9 cellular contexts compared by ENCODE assay signal in genomic region chr1:40384413-40384762, GRCh38. TPM values are rescaled to one million over a fixed set of nuclear protein-coding genes. Genes with fewer than 3 reads are reported as not detected.
DNase-seq lines count a peak whose midpoint lies in the region; ATAC-seq and TF ChIP-seq lines count a peak whose summit lies in the region.
"Had no signal": no experiment of that assay in that cellular context is flagged by ENCODE, and none has a peak within 500 bp of the region (broad histone marks: within the 10 kb centered on the region; RNA-seq: fewer than 3 reads in every experiment).

No MANE protein-coding gene starts in this region.

- H3K56ac ChIP-seq in mesendoderm (ENCODE audit: low read length) = peak overlapping the region; percentile 25

- no peak overlapping the region for H3K4ac ChIP-seq in mesendoderm (ENCODE audit: low read depth, low read length)

- peaks cover 6% of the 10 kb centered on the region for H3K36me3 ChIP-seq in left ventricle myocardium inferior
- H3K36me3 ChIP-seq in mesendoderm (ENCODE audit: control insufficient read depth, insufficient read depth, low read length) = no peaks in the 10 kb centered on the region
- no peaks in the 10 kb centered on the region for H3K36me3 ChIP-seq in uterus

- TF ChIP-seq CTCF in left ventricle myocardium inferior (IDR thresholded peaks at IDR 0.05; ENCODE audit: borderline replicate concordance) = no peak
- TF ChIP-seq CTCF in uterus (IDR thresholded peaks at IDR 0.05) = no peak

- no peak overlapping the region for H4K8ac ChIP-seq in mesendoderm (ENCODE audit: low read depth, low read length)

- no peak overlapping the region for H2BK120ac ChIP-seq in mesendoderm (ENCODE audit: low read depth, low read length)

- WGBS in right cardiac atrium = 19% methylated on average over 2 of the region's 2 CpGs
- WGBS in mesendoderm (ENCODE audit: extremely low coverage, insufficient coverage, low lambda C conversion rate) = no CpG with 5 or more reads among the region's 2 CpGs

- H3K79me2 ChIP-seq in mesendoderm (ENCODE audit: control insufficient read depth, insufficient read depth, low read length) = no peaks in the 10 kb centered on the region

- H4K5ac ChIP-seq in mesendoderm (ENCODE audit: low read length) = no peak overlapping the region

- H3K27me3 Mint-ChIP-seq in activated T-helper 1 cell treated with anti-CD3 and anti-CD28 coated beads, Interleukin-12 subunit alpha, Interleukin-12 subunit beta, Interleukin-2, Interleukin-4 antibody, amounts not matched to agents 30 ng/mL and 10 ng/mL and 1 ng/mL, durations not matched to agents 14 hours and 24 hours and 36 hours (ENCODE audit: insufficient read depth) = no peaks in the 10 kb centered on the region

- no peak overlapping the region for H3K23ac ChIP-seq in mesendoderm (ENCODE audit: low read length)

- ATAC-seq in right cardiac atrium (no peak), HG02588 (IDR thresholded peaks at IDR 0.05; ENCODE audit: unreplicated experiment) (no peak), HG03521 (IDR thresholded peaks at IDR 0.05; ENCODE audit: unreplicated experiment) (no peak)

- H3K4me1 ChIP-seq in left ventricle myocardium inferior (peaks cover 58% of the 10 kb centered on the region), right cardiac atrium (ENCODE audit: control insufficient read depth, insufficient read depth, low read length) (peaks cover 9% of the 10 kb centered on the region), mesendoderm (ENCODE audit: control insufficient read depth, low read depth, low read length) (no peaks in the 10 kb centered on the region), uterus (no peaks in the 10 kb centered on the region)

- no peak overlapping the region for H3K4me2 ChIP-seq in mesendoderm (ENCODE audit: low read length)

- no peaks in the 10 kb centered on the region for H3K9me3 Mint-ChIP-seq in activated T-helper 1 cell treated with anti-CD3 and anti-CD28 coated beads, Interleukin-12 subunit alpha, Interleukin-12 subunit beta, Interleukin-2, Interleukin-4 antibody, amounts not matched to agents 30 ng/mL and 10 ng/mL and 1 ng/mL, durations not matched to agents 14 hours and 24 hours and 36 hours

- H3K4me3 ChIP-seq in left ventricle myocardium inferior (no peak overlapping the region), right cardiac atrium (ENCODE audit: low read length) (no peak overlapping the region), mesendoderm (ENCODE audit: low read length) (no peak overlapping the region), uterus (no peak overlapping the region)

- peak overlapping the region; percentile 99 for H3K27ac Mint-ChIP-seq in activated T-helper 1 cell treated with anti-CD3 and anti-CD28 coated beads, Interleukin-12 subunit alpha, Interleukin-12 subunit beta, Interleukin-2, Interleukin-4 antibody, amounts not matched to agents 30 ng/mL and 10 ng/mL and 1 ng/mL, durations not matched to agents 14 hours and 24 hours and 36 hours

- no peak for DNase-seq in left ventricle myocardium inferior
- DNase-seq in right cardiac atrium = no peak
- no peak for DNase-seq in activated T-helper 1 cell treated with anti-CD3 and anti-CD28 coated beads, Interleukin-12 subunit alpha, Interleukin-12 subunit beta, Interleukin-2, Interleukin-4 antibody, amounts not matched to agents 30 ng/mL and 10 ng/mL and 1 ng/mL, durations not matched to agents 14 hours and 24 hours and 36 hours (ENCODE audit: low spot score)
- no peak for DNase-seq in mesendoderm
- DNase-seq in uterus = no peak
- DNase-seq in NCI-H1930 (lab: John Stamatoyannopoulos, UW) = no peak
- DNase-seq: stimulated activated CD4-positive, alpha-beta T cell treated with anti-CD3 and anti-CD28 coated beads, Interleukin-2, amount 100 ng/mL, for 24 hours had no signal

- H2BK5ac ChIP-seq in mesendoderm (ENCODE audit: low read length) = no peak overlapping the region

- no peak overlapping the region for H2BK15ac ChIP-seq in mesendoderm (replicated peaks; ENCODE audit: low read depth)

- H3K4me3 Mint-ChIP-seq in activated T-helper 1 cell treated with anti-CD3 and anti-CD28 coated beads, Interleukin-12 subunit alpha, Interleukin-12 subunit beta, Interleukin-2, Interleukin-4 antibody, amounts not matched to agents 30 ng/mL and 10 ng/mL and 1 ng/mL, durations not matched to agents 14 hours and 24 hours and 36 hours = peak overlapping the region; percentile 82

- H3K9ac ChIP-seq in mesendoderm (ENCODE audit: low read length) = no peak overlapping the region

- no peaks in the 10 kb centered on the region for H3K27me3 ChIP-seq in left ventricle myocardium inferior (ENCODE audit: low read depth)
- H3K27me3 ChIP-seq in right cardiac atrium (ENCODE audit: control insufficient read depth, insufficient read depth) = no peaks in the 10 kb centered on the region
- no peaks in the 10 kb centered on the region for H3K27me3 ChIP-seq in mesendoderm (ENCODE audit: insufficient read depth, low read length, poor library complexity)
- no peaks in the 10 kb centered on the region for H3K27me3 ChIP-seq in uterus

- intact Hi-C loops in left ventricle myocardium inferior (cut with micrococcal nuclease) (no loop called here), right cardiac atrium (cut with DNase I) (no loop called here), uterus (cut with DNase I; ENCODE audit: low total_unique reads) (no loop called here)
- intact Hi-C loops in activated T-helper 1 cell treated with anti-CD3 and anti-CD28 coated beads, Interleukin-12 subunit alpha, Interleukin-12 subunit beta, Interleukin-2, Interleukin-4 antibody, amounts not matched to agents 30 ng/mL and 10 ng/mL and 1 ng/mL, durations not matched to agents 14 hours and 24 hours and 36 hours (cut with micrococcal nuclease) = loop anchor here (2.0 to 10.0 kb wide), 2 partner anchors 344 to 430 kb away; partner anchors contain the start of genes CAP1 and MFSD2A

- H3K36me3 Mint-ChIP-seq in activated T-helper 1 cell treated with anti-CD3 and anti-CD28 coated beads, Interleukin-12 subunit alpha, Interleukin-12 subunit beta, Interleukin-2, Interleukin-4 antibody, amounts not matched to agents 30 ng/mL and 10 ng/mL and 1 ng/mL, durations not matched to agents 14 hours and 24 hours and 36 hours (ENCODE audit: low read depth) = peaks cover 42% of the 10 kb centered on the region

- H3K79me1 ChIP-seq in mesendoderm (ENCODE audit: low read length) = peaks cover 2% of the 10 kb centered on the region

- H3K4me1 Mint-ChIP-seq in activated T-helper 1 cell treated with anti-CD3 and anti-CD28 coated beads, Interleukin-12 subunit alpha, Interleukin-12 subunit beta, Interleukin-2, Interleukin-4 antibody, amounts not matched to agents 30 ng/mL and 10 ng/mL and 1 ng/mL, durations not matched to agents 14 hours and 24 hours and 36 hours (ENCODE audit: low read depth) = peaks cover 87% of the 10 kb centered on the region

- H2AK5ac ChIP-seq in mesendoderm (ENCODE audit: low read length) = no peak overlapping the region

- H3K27ac ChIP-seq in left ventricle myocardium inferior (replicated peaks) (peak overlapping the region; percentile 74), right cardiac atrium (ENCODE audit: low read length) (no peak overlapping the region), mesendoderm (ENCODE audit: low read depth, low read length) (peak overlapping the region; percentile 41), uterus (peak overlapping the region; percentile 71 to 72)

- H3K9me3 ChIP-seq in left ventricle myocardium inferior (replicated peaks) (no peaks in the 10 kb centered on the region), right cardiac atrium (ENCODE audit: control insufficient read depth, low read length) (no peaks in the 10 kb centered on the region), uterus (no peaks in the 10 kb centered on the region)

- no peak overlapping the region for H3K18ac ChIP-seq in mesendoderm (ENCODE audit: low read length)

- no peak for TF ChIP-seq POLR2A in uterus (IDR thresholded peaks at IDR 0.05)

RNA-seq across cellular contexts. Expression of gene SMAP2, which starts 10.9 kb away (rescaled TPM):
- 15.0 TPM for total RNA-seq in left ventricle myocardium inferior
- total RNA-seq in right cardiac atrium = 10 to 100 TPM; 10.9 to 23.1 (median 17.7) TPM
- 11.2 TPM for polyA plus RNA-seq in right cardiac atrium
- total RNA-seq in activated T-helper 1 cell treated with anti-CD3 and anti-CD28 coated beads, Interleukin-12 subunit alpha, Interleukin-12 subunit beta, Interleukin-2, Interleukin-4 antibody, amounts not matched to agents 30 ng/mL and 10 ng/mL and 1 ng/mL, durations not matched to agents 14 hours and 24 hours and 36 hours = 196 and 201 TPM in 2 replicates
- polyA plus RNA-seq in mesendoderm (2013, experiment 1 of 2) = 7.1 TPM
- polyA plus RNA-seq in mesendoderm (2013, experiment 2 of 2) = 7.3 TPM
- total RNA-seq in uterus = 10 to 100 TPM; 11.1 to 24.8 (median 18.6) TPM
